ENCODE assay signal across 24 cellular contexts in genomic region chr22:48756146-48757111, GRCh38.
DNase-seq lines count a peak whose midpoint lies in the region; ATAC-seq and TF ChIP-seq lines count a peak whose summit lies in the region.
"Had no signal": no experiment of that assay in that cellular context is flagged by ENCODE, and none has a peak within 500 bp of the region (broad histone marks: within the 10 kb centered on the region; RNA-seq: fewer than 3 reads in every experiment).

No MANE protein-coding gene starts in this region.

- H3K4me1 Mint-ChIP-seq in activated CD4-positive, alpha-beta memory T cell treated with anti-CD3 and anti-CD28 coated beads for 36 hours (ENCODE audit: low read depth): no peaks in the 10 kb centered on the region
- H3K4me1 Mint-ChIP-seq: activated CD4-positive, alpha-beta T cell treated with anti-CD3 and anti-CD28 coated beads, Interleukin-2, amount 10 ng/mL, durations not matched to agents 7 days and 5 days; immature natural killer cell; mesothelial cell of epicardium; stimulated activated effector memory CD8-positive, alpha-beta T cell treated with anti-CD3 and anti-CD28 coated beads, Interleukin-12 subunit alpha, Interleukin-12 subunit beta, amount 100 ng/mL, for 72 hours had no signal

- peaks cover 12% of the 10 kb centered on the region for H3K27me3 Mint-ChIP-seq in activated CD4-positive, alpha-beta memory T cell treated with anti-CD3 and anti-CD28 coated beads for 36 hours
- H3K27me3 Mint-ChIP-seq: activated CD4-positive, alpha-beta T cell treated with anti-CD3 and anti-CD28 coated beads, Interleukin-2, amount 10 ng/mL, durations not matched to agents 7 days and 5 days had no signal

- intact Hi-C loops in activated CD4-positive, alpha-beta memory T cell treated with anti-CD3 and anti-CD28 coated beads for 36 hours (cut with micrococcal nuclease): no loop called here
- intact Hi-C loops in sigmoid colon (cut with DNase I): no loop called here

- no peak for ATAC-seq in HG03196 (IDR thresholded peaks at IDR 0.05; ENCODE audit: unreplicated experiment)
- ATAC-seq: gastrocnemius medialis; stimulated activated effector memory CD8-positive, alpha-beta T cell treated with anti-CD3 and anti-CD28 coated beads, Interleukin-12 subunit alpha, Interleukin-12 subunit beta, amount 100 ng/mL, for 72 hours had no signal

- H3K4me3 ChIP-seq in sigmoid colon: no peak overlapping the region
- H3K4me3 ChIP-seq: BLaER1 treated with 17β-estradiol and CSF1 and Interleukin-3, amounts not matched to agents 10 nM and 100 nM; gastrocnemius medialis; skin epidermis; tibial artery had no signal

- TF ChIP-seq EP300 in sigmoid colon (IDR thresholded peaks at IDR 0.05): no peak

- no peaks in the 10 kb centered on the region for H3K36me3 Mint-ChIP-seq in activated CD4-positive, alpha-beta memory T cell treated with anti-CD3 and anti-CD28 coated beads for 36 hours
- H3K36me3 Mint-ChIP-seq: immature natural killer cell; mesothelial cell of epicardium; stimulated activated effector memory CD8-positive, alpha-beta T cell treated with anti-CD3 and anti-CD28 coated beads, Interleukin-12 subunit alpha, Interleukin-12 subunit beta, amount 100 ng/mL, for 72 hours had no signal

- no peak overlapping the region for H3K27ac Mint-ChIP-seq in activated CD4-positive, alpha-beta memory T cell treated with anti-CD3 and anti-CD28 coated beads for 36 hours
- H3K27ac Mint-ChIP-seq: activated CD4-positive, alpha-beta T cell treated with anti-CD3 and anti-CD28 coated beads, Interleukin-2, amount 10 ng/mL, durations not matched to agents 7 days and 5 days; immature natural killer cell; mesothelial cell of epicardium; stimulated activated effector memory CD8-positive, alpha-beta T cell treated with anti-CD3 and anti-CD28 coated beads, Interleukin-12 subunit alpha, Interleukin-12 subunit beta, amount 100 ng/mL, for 72 hours had no signal

- no peaks in the 10 kb centered on the region for H3K4me1 ChIP-seq in sigmoid colon
- H3K4me1 ChIP-seq: BLaER1 treated with 17β-estradiol and CSF1 and Interleukin-3, amounts not matched to agents 10 nM and 100 nM; gastrocnemius medialis; tibial artery had no signal

- TF ChIP-seq CTCF in sigmoid colon (IDR thresholded peaks at IDR 0.05): no peak

- H3K27ac ChIP-seq in sigmoid colon: no peak overlapping the region
- H3K27ac ChIP-seq: BLaER1 treated with 17β-estradiol and CSF1 and Interleukin-3, amounts not matched to agents 10 nM and 100 nM; gastrocnemius medialis; skin epidermis; tibial artery had no signal

- no peaks in the 10 kb centered on the region for H3K9me3 Mint-ChIP-seq in activated CD4-positive, alpha-beta memory T cell treated with anti-CD3 and anti-CD28 coated beads for 36 hours
- H3K9me3 Mint-ChIP-seq: activated CD4-positive, alpha-beta T cell treated with anti-CD3 and anti-CD28 coated beads, Interleukin-2, amount 10 ng/mL, durations not matched to agents 7 days and 5 days; immature natural killer cell; mesothelial cell of epicardium; stimulated activated effector memory CD8-positive, alpha-beta T cell treated with anti-CD3 and anti-CD28 coated beads, Interleukin-12 subunit alpha, Interleukin-12 subunit beta, amount 100 ng/mL, for 72 hours had no signal

- POLR2A ChIA-PET in activated CD4-positive, alpha-beta memory T cell treated with anti-CD3 and anti-CD28 coated beads for 36 hours (lab: Charles Lee): no interaction called here

- no peaks in the 10 kb centered on the region for H3K36me3 ChIP-seq in sigmoid colon
- H3K36me3 ChIP-seq: BLaER1 treated with 17β-estradiol and CSF1 and Interleukin-3, amounts not matched to agents 10 nM and 100 nM; gastrocnemius medialis; tibial artery had no signal

- peak; percentile 3 for DNase-seq in activated CD4-positive, alpha-beta T cell treated with anti-CD3 and anti-CD28 coated beads for 1 hour
- no peak for DNase-seq in activated CD4-positive, alpha-beta T cell treated with anti-CD3 and anti-CD28 coated beads for 4 hours
- DNase-seq in activated CD4-positive, alpha-beta memory T cell treated with anti-CD3 and anti-CD28 coated beads for 36 hours: peak; percentile 1
- DNase-seq in islet precursor cell (peak; percentile 49), sigmoid colon (peak; percentile 51), LoVo (ENCODE audit: low spot score) (no peak), GM19238 (ENCODE audit: insufficient read length, low spot score) (no peak)
- DNase-seq: 8988T; activated CD4-positive, alpha-beta T cell treated with anti-CD3 and anti-CD28 coated beads, Interleukin-2, amount 10 ng/mL, durations not matched to agents 7 days and 5 days; amniotic stem cell; cerebellar nuclear complex; gastrocnemius medialis; immature natural killer cell; NCI-H2081 treated with DMSO at 0.1 percent for 48 hours; NCI-H526 treated with DMSO at 0.1 percent for 48 hours; nucleus accumbens; OCI-M1; T1000 had no signal

- CTCF ChIA-PET in activated CD4-positive, alpha-beta memory T cell treated with anti-CD3 and anti-CD28 coated beads for 36 hours (lab: Charles Lee): no interaction called here

- no peaks in the 10 kb centered on the region for H3K9me3 ChIP-seq in sigmoid colon
- H3K9me3 ChIP-seq: BLaER1 treated with 17β-estradiol and CSF1 and Interleukin-3, amounts not matched to agents 10 nM and 100 nM; gastrocnemius medialis; tibial artery had no signal

- H3K27me3 ChIP-seq in sigmoid colon: peaks cover 4 to 18% (median 5%) of the 10 kb centered on the region in 3 donors
- H3K27me3 ChIP-seq: gastrocnemius medialis had no signal

- WGBS in sigmoid colon, 2 donors: 81 to 85% methylated on average over 32 of the region's 32 CpGs

- TF ChIP-seq POLR2A in sigmoid colon (IDR thresholded peaks at IDR 0.05): no peak

- no peak overlapping the region for H3K4me3 Mint-ChIP-seq in activated CD4-positive, alpha-beta memory T cell treated with anti-CD3 and anti-CD28 coated beads for 36 hours
- H3K4me3 Mint-ChIP-seq: activated CD4-positive, alpha-beta T cell treated with anti-CD3 and anti-CD28 coated beads, Interleukin-2, amount 10 ng/mL, durations not matched to agents 7 days and 5 days; immature natural killer cell; mesothelial cell of epicardium; stimulated activated effector memory CD8-positive, alpha-beta T cell treated with anti-CD3 and anti-CD28 coated beads, Interleukin-12 subunit alpha, Interleukin-12 subunit beta, amount 100 ng/mL, for 72 hours had no signal

Comparison
In these comparisons a context has a peak if more than half of its experiments do, and no peak if none do; other contexts are left out.
1. DNase-seq: peak in activated CD4-positive, alpha-beta T cell treated with anti-CD3 and anti-CD28 coated beads for 1 hour (single experiment), activated CD4-positive, alpha-beta memory T cell treated with anti-CD3 and anti-CD28 coated beads for 36 hours (single experiment), islet precursor cell (single experiment) and sigmoid colon (single experiment); none in activated CD4-positive, alpha-beta T cell treated with anti-CD3 and anti-CD28 coated beads for 4 hours (0 of 2), LoVo (single experiment) and GM19238 (single experiment).